In genomic region chr11:130181295-130182272, GRCh38 we compare ENCODE assay signal across 8 cellular contexts. TPM values are rescaled to one million over a fixed set of nuclear protein-coding genes. Genes with fewer than 3 reads are reported as not detected.
DNase-seq lines count a peak whose midpoint lies in the region; ATAC-seq and TF ChIP-seq lines count a peak whose summit lies in the region.

No MANE protein-coding gene starts in this region.

- H4K20me1 ChIP-seq in OCI-LY3 (ENCODE audit: insufficient read depth, low read length): peaks cover 34% of the 10 kb centered on the region

- H2AFZ ChIP-seq in OCI-LY3 (ENCODE audit: low read depth, low read length): no peak overlapping the region

- peaks cover 78% of the 10 kb centered on the region for H3K79me2 ChIP-seq in OCI-LY3 (ENCODE audit: low read length)

- H3K36me3 ChIP-seq in OCI-LY3 (replicated peaks; ENCODE audit: low read depth, low read length) (no peaks in the 10 kb centered on the region), thymus (ENCODE audit: control insufficient read depth, insufficient read depth) (no peaks in the 10 kb centered on the region)

- H3K36me3 Mint-ChIP-seq in activated T-helper 2 cell treated with anti-CD3 and anti-CD28 coated beads, Interferon-gamma antibody, Interleukin-2, Interleukin-4, amounts not matched to agents 10 μg/mL and 5 μg/mL and 100 μg/mL, durations not matched to agents 14 hours and 24 hours and 36 hours (ENCODE audit: low read depth): no peaks in the 10 kb centered on the region

- peaks cover 49% of the 10 kb centered on the region for H3K4me1 ChIP-seq in OCI-LY3 (ENCODE audit: low read length)
- H3K4me1 ChIP-seq in thymus (ENCODE audit: control insufficient read depth, insufficient read depth, low read length): no peaks in the 10 kb centered on the region

- ATAC-seq in GM18517 (IDR thresholded peaks at IDR 0.05; ENCODE audit: unreplicated experiment): peak; percentile 46
- ATAC-seq in HG03469 (IDR thresholded peaks at IDR 0.05; ENCODE audit: unreplicated experiment): peak; percentile 45
- peak; percentile 85 for ATAC-seq in Right ventricle myocardium superior (ENCODE audit: poor library complexity)

- H3K9ac ChIP-seq in OCI-LY3 (ENCODE audit: low read length): peak overlapping the region; percentile 63

- TF ChIP-seq CTCF in OCI-LY3 (IDR thresholded peaks at IDR 0.05; ENCODE audit: low read depth, low read length): peak; percentile 13; the same call in 1 of the 2 replicates

- H3K27ac ChIP-seq in OCI-LY3 (ENCODE audit: low read length) (peak overlapping the region; percentile 83), thymus (ENCODE audit: low read depth) (peak overlapping the region; percentile 79)

- no peak overlapping the region for H3K4me3 Mint-ChIP-seq in activated T-helper 2 cell treated with anti-CD3 and anti-CD28 coated beads, Interferon-gamma antibody, Interleukin-2, Interleukin-4, amounts not matched to agents 10 μg/mL and 5 μg/mL and 100 μg/mL, durations not matched to agents 14 hours and 24 hours and 36 hours (ENCODE audit: low read depth)

- H3K4me2 ChIP-seq in OCI-LY3 (ENCODE audit: low read length): peak overlapping the region; percentile 96

- intact Hi-C loops in Right ventricle myocardium superior (cut with DNase I): no loop called here
- intact Hi-C loops in activated T-helper 2 cell treated with anti-CD3 and anti-CD28 coated beads, Interferon-gamma antibody, Interleukin-2, Interleukin-4, amounts not matched to agents 10 μg/mL and 5 μg/mL and 100 μg/mL, durations not matched to agents 14 hours and 24 hours and 36 hours (cut with micrococcal nuclease): no loop called here

- no peaks in the 10 kb centered on the region for H3K27me3 ChIP-seq in OCI-LY3 (ENCODE audit: low read depth, low read length)
- no peaks in the 10 kb centered on the region for H3K27me3 ChIP-seq in thymus (ENCODE audit: control insufficient read depth, insufficient read depth)

- no peaks in the 10 kb centered on the region for H3K4me1 Mint-ChIP-seq in activated T-helper 2 cell treated with anti-CD3 and anti-CD28 coated beads, Interferon-gamma antibody, Interleukin-2, Interleukin-4, amounts not matched to agents 10 μg/mL and 5 μg/mL and 100 μg/mL, durations not matched to agents 14 hours and 24 hours and 36 hours (ENCODE audit: low read depth)

- no peaks in the 10 kb centered on the region for H3K9me3 ChIP-seq in OCI-LY3 (ENCODE audit: insufficient read depth, low read length)
- no peaks in the 10 kb centered on the region for H3K9me3 ChIP-seq in thymus (ENCODE audit: control insufficient read depth)

- 81% methylated on average over 11 of the region's 11 CpGs for WGBS in thymus

- DNase-seq in Right ventricle myocardium superior (no peak), SK-N-DZ (ENCODE audit: low spot score) (no peak)
- DNase-seq in activated T-helper 2 cell treated with anti-CD3 and anti-CD28 coated beads, Interferon-gamma antibody, Interleukin-2, Interleukin-4, amounts not matched to agents 10 μg/mL and 5 μg/mL and 100 μg/mL, durations not matched to agents 14 hours and 24 hours and 36 hours (ENCODE audit: low spot score): no peak
- DNase-seq in activated naive CD4-positive, alpha-beta T cell treated with anti-CD3 and anti-CD28 coated beads, Interleukin-2, amount 50 U/mL, for 16 hours: no peak

- H3K27me3 Mint-ChIP-seq in activated T-helper 2 cell treated with anti-CD3 and anti-CD28 coated beads, Interferon-gamma antibody, Interleukin-2, Interleukin-4, amounts not matched to agents 10 μg/mL and 5 μg/mL and 100 μg/mL, durations not matched to agents 14 hours and 24 hours and 36 hours (ENCODE audit: low read depth): peaks cover 3% of the 10 kb centered on the region

- no peak overlapping the region for H3K27ac Mint-ChIP-seq in activated T-helper 2 cell treated with anti-CD3 and anti-CD28 coated beads, Interferon-gamma antibody, Interleukin-2, Interleukin-4, amounts not matched to agents 10 μg/mL and 5 μg/mL and 100 μg/mL, durations not matched to agents 14 hours and 24 hours and 36 hours

- H3K4me3 ChIP-seq in OCI-LY3 (ENCODE audit: low read length) (peak overlapping the region; percentile 73), thymus (ENCODE audit: low read length) (no peak overlapping the region)

- H3K9me3 Mint-ChIP-seq in activated T-helper 2 cell treated with anti-CD3 and anti-CD28 coated beads, Interferon-gamma antibody, Interleukin-2, Interleukin-4, amounts not matched to agents 10 μg/mL and 5 μg/mL and 100 μg/mL, durations not matched to agents 14 hours and 24 hours and 36 hours: no peaks in the 10 kb centered on the region

RNA-seq across cellular contexts. Expression of gene ST14, which starts 22.0 kb away (rescaled TPM):
- 1.8 TPM for total RNA-seq in Right ventricle myocardium superior
- 28.6 TPM for polyA plus RNA-seq in thymus
- 0.09 and 0.14 TPM in 2 replicates for total RNA-seq in activated T-helper 2 cell treated with anti-CD3 and anti-CD28 coated beads, Interferon-gamma antibody, Interleukin-2, Interleukin-4, amounts not matched to agents 10 μg/mL and 5 μg/mL and 100 μg/mL, durations not matched to agents 14 hours and 24 hours and 36 hours
- not detected in 2 replicates for polyA plus RNA-seq in SK-N-DZ (2014; cell fraction: cytosol; rRNA removed)
- 0.42 TPM in 1 of 2 replicates, not detected in the other for polyA plus RNA-seq in SK-N-DZ (2014; cell fraction: nucleus; rRNA removed)
